Comparison of ENCODE assay signal across 14 cellular contexts in the genomic region with DNA sequence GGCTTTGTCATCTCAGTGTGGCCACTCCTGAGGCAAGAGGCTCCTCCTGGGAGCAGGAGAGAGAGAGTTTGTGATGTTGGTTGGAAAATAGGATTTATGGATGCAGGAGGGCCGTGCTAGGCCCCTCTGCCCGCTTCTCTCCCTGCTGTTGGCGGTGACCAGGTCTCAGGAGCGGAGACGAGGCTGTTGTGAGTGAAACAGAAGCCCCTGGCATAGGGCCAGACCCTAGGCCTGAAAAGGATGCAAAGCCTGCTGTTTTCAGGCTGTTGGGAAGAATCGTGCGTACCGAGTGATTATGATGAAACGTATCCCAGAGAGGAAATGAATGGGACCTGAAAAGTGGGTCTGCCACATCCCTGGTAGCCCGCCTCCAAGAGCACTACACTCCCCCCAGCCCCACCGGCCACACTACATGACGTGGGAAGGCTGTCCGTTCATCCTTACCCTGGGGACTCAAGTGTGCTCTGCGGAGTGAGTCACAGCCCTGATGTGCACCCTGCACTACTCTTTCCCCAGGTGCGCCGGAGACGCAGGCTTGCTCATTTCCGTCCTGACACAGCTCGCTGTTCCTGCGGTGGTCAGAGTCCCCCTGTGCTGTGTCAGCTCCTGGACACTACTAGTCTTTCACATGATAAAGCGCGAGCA.
A peak's percentile ranks its signal among the peaks of the same experiment; 100 is the strongest.
DNase-seq lines count a peak whose midpoint lies in the region; ATAC-seq lines count a peak whose summit lies in the region.
"Had no signal": no experiment of that assay in that cellular context is flagged by ENCODE, and none has a peak within 500 bp of the region (broad histone marks: within the 10 kb centered on the region; RNA-seq: fewer than 3 reads in every experiment).

No MANE protein-coding gene starts in this region.

- H3K36me3 Mint-ChIP-seq in activated CD4-positive, alpha-beta T cell treated with anti-CD3 and anti-CD28 coated beads, Interleukin-2, amount 10 ng/mL, durations not matched to agents 7 days and 5 days (ENCODE audit: low read depth): no peaks in the 10 kb centered on the region
- H3K36me3 Mint-ChIP-seq: activated naive CD8-positive, alpha-beta T cell; CD4-positive, alpha-beta memory T cell had no signal

- H3K9me3 Mint-ChIP-seq in activated CD4-positive, alpha-beta T cell treated with anti-CD3 and anti-CD28 coated beads, Interleukin-2, amount 10 ng/mL, durations not matched to agents 7 days and 5 days: no peaks in the 10 kb centered on the region
- H3K9me3 Mint-ChIP-seq: dendritic cell treated with granulocyte-macrophage colony-stimulating factor and Interleukin-4, amounts not matched to agents 40 ng/mL and 50 ng/mL, for 4 days had no signal

- peak; percentile 45 for DNase-seq in DMS79 (lab: John Stamatoyannopoulos, UW)
- peak; percentile 79 for DNase-seq in NCI-H1694 treated with DMSO at 0.1 percent for 48 hours (lab: John Stamatoyannopoulos, UW)
- DNase-seq in islet precursor cell: peak; percentile 55
- no peak for DNase-seq in activated CD4-positive, alpha-beta T cell treated with anti-CD3 and anti-CD28 coated beads, Interleukin-2, amount 10 ng/mL, durations not matched to agents 7 days and 5 days
- DNase-seq: activated CD8-positive, alpha-beta T cell treated with anti-CD3 and anti-CD28 coated beads, Interleukin-2, amount 10 ng/mL, durations not matched to agents 7 days and 5 days; CD4-positive, alpha-beta memory T cell; foreskin melanocyte; NCI-H82 had no signal

- H3K4me1 Mint-ChIP-seq in activated CD4-positive, alpha-beta T cell treated with anti-CD3 and anti-CD28 coated beads, Interleukin-2, amount 10 ng/mL, durations not matched to agents 7 days and 5 days: no peaks in the 10 kb centered on the region
- H3K4me1 Mint-ChIP-seq: CD4-positive, alpha-beta memory T cell had no signal

- ATAC-seq in GM19438 (IDR thresholded peaks at IDR 0.05; ENCODE audit: low read depth, unreplicated experiment): peak; percentile 78
- ATAC-seq in GM19467 (IDR thresholded peaks at IDR 0.05; ENCODE audit: unreplicated experiment): no peak
- no peak for ATAC-seq in HG03354 (IDR thresholded peaks at IDR 0.05; ENCODE audit: poor library complexity, severe bottlenecking, unreplicated experiment)
- no peak for ATAC-seq in HG03139 (IDR thresholded peaks at IDR 0.05; ENCODE audit: unreplicated experiment)
- ATAC-seq: activated CD8-positive, alpha-beta T cell treated with anti-CD3 and anti-CD28 coated beads, Interleukin-2, amount 10 ng/mL, durations not matched to agents 7 days and 5 days had no signal

- CTCF ChIA-PET in activated CD4-positive, alpha-beta T cell treated with anti-CD3 and anti-CD28 coated beads, Interleukin-2, amount 10 ng/mL, durations not matched to agents 7 days and 5 days (lab: Charles Lee): interaction anchor here (0.9 kb wide), 1 partner anchor 27 kb away, joined by 4 read pairs; no protein-coding TSS in a partner anchor

- H3K4me3 Mint-ChIP-seq in activated CD4-positive, alpha-beta T cell treated with anti-CD3 and anti-CD28 coated beads, Interleukin-2, amount 10 ng/mL, durations not matched to agents 7 days and 5 days: no peak overlapping the region
- H3K4me3 Mint-ChIP-seq: activated CD8-positive, alpha-beta T cell treated with anti-CD3 and anti-CD28 coated beads, Interleukin-2, amount 10 ng/mL, durations not matched to agents 7 days and 5 days; activated naive CD8-positive, alpha-beta T cell; CD4-positive, alpha-beta memory T cell; dendritic cell treated with granulocyte-macrophage colony-stimulating factor and Interleukin-4, amounts not matched to agents 40 ng/mL and 50 ng/mL, for 4 days had no signal

- no peak overlapping the region for H3K27ac Mint-ChIP-seq in activated CD4-positive, alpha-beta T cell treated with anti-CD3 and anti-CD28 coated beads, Interleukin-2, amount 10 ng/mL, durations not matched to agents 7 days and 5 days
- H3K27ac Mint-ChIP-seq: activated CD8-positive, alpha-beta T cell treated with anti-CD3 and anti-CD28 coated beads, Interleukin-2, amount 10 ng/mL, durations not matched to agents 7 days and 5 days; activated naive CD8-positive, alpha-beta T cell; dendritic cell treated with granulocyte-macrophage colony-stimulating factor and Interleukin-4, amounts not matched to agents 40 ng/mL and 50 ng/mL, for 4 days had no signal

- POLR2A ChIA-PET in activated CD4-positive, alpha-beta T cell treated with anti-CD3 and anti-CD28 coated beads, Interleukin-2, amount 10 ng/mL, durations not matched to agents 7 days and 5 days (lab: Charles Lee): no interaction called here

- H3K27me3 Mint-ChIP-seq in activated CD4-positive, alpha-beta T cell treated with anti-CD3 and anti-CD28 coated beads, Interleukin-2, amount 10 ng/mL, durations not matched to agents 7 days and 5 days: no peaks in the 10 kb centered on the region
- H3K27me3 Mint-ChIP-seq: activated naive CD8-positive, alpha-beta T cell; CD4-positive, alpha-beta memory T cell; dendritic cell treated with granulocyte-macrophage colony-stimulating factor and Interleukin-4, amounts not matched to agents 40 ng/mL and 50 ng/mL, for 4 days had no signal
